5 cellular contexts compared by ENCODE assay signal in the genomic region with DNA sequence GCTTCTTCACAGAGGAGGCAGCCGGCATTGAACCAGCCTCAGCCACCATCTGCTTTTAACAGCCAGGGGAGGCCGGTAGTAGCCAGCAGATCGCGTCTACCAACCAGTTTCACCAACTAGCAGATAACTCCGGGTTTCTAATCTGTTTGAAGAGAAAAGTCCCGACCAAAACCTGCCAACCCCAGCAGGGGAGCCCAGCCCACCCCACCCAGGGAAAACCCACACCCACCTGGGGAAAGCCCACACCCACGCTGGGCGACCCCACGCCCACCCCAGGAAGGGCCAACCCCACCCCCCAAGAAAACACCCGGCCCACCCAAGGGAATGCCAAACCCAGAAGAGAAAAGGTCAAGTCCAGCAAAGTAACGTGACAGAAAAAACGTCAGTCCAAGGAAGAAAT. TPM values are rescaled to one million over a fixed set of nuclear protein-coding genes. Genes with fewer than 3 reads are reported as not detected.
"Had no signal": no experiment of that assay in that cellular context is flagged by ENCODE, and none has a peak within 500 bp of the region (broad histone marks: within the 10 kb centered on the region; RNA-seq: fewer than 3 reads in every experiment).

A gene (minus strand): TSS at position 101 of the 400 bp plus-strand sequence. CDS start 52 bp downstream, at position 49.

RNA-seq across cellular contexts. Expression of the gene that starts here (rescaled TPM):
- total RNA-seq: HepG2, HT-29, IMR-90, K562 had no signal
- polyA plus RNA-seq: HepG2, IgD-negative memory B cell, IMR-90, K562 had no signal
